Comparison of ENCODE assay signal across 33 cellular contexts in genomic region chr14:77865455-77865854, GRCh38.
DNase-seq lines count a peak whose midpoint lies in the region; ATAC-seq and TF ChIP-seq lines count a peak whose summit lies in the region.
"Had no signal": no experiment of that assay in that cellular context is flagged by ENCODE, and none has a peak within 500 bp of the region (broad histone marks: within the 10 kb centered on the region; RNA-seq: fewer than 3 reads in every experiment).

No MANE protein-coding gene starts in this region.

- ATAC-seq in activated naive CD8-positive, alpha-beta T cell treated with anti-CD3 and anti-CD28 coated beads, Interleukin-2, amount 50 U/mL, for 24 hours, result no peak
- no peak for ATAC-seq in body of pancreas
- ATAC-seq: A549; CD8-positive, alpha-beta T cell had no signal

- TF ChIP-seq CTCF in body of pancreas (IDR thresholded peaks at IDR 0.05) (no peak), chondrocyte (IDR thresholded peaks at IDR 0.05) (no peak)

- H3K9me3 ChIP-seq in body of pancreas, result no peaks in the 10 kb centered on the region
- H3K9me3 ChIP-seq: A549, BE2C, Caco-2 had no signal

- H3K4me1 ChIP-seq in body of pancreas, result peaks cover 6% of the 10 kb centered on the region
- H3K4me1 ChIP-seq: A549, Caco-2 had no signal

- DNase-seq in activated naive CD8-positive, alpha-beta T cell treated with anti-CD3 and anti-CD28 coated beads for 36 hours, result no peak
- DNase-seq in activated naive CD8-positive, alpha-beta T cell treated with anti-CD3 and anti-CD28 coated beads, Interleukin-2, amount 50 U/mL, for 24 hours, result no peak
- DNase-seq in body of pancreas (peak in 3 of 4 donors; percentile 20 to 54 (median 40)), chondrocyte (ENCODE audit: low spot score) (peak; percentile 10), NCI-H2196 treated with DMSO at 0.1 percent for 48 hours (lab: John Stamatoyannopoulos, UW; ENCODE audit: unreplicated experiment) (no peak), DMS53 treated with DMSO at 0.1 percent for 48 hours (lab: John Stamatoyannopoulos, UW; ENCODE audit: unreplicated experiment) (no peak)
- DNase-seq: 8988T; ACHN; AML-193; BE2C; C1 segment of cervical spinal cord; Caco-2; Calu3; CD4-positive, alpha-beta memory T cell; CD4-positive, alpha-beta T cell; CD4-positive, CD25-positive, alpha-beta regulatory T cell; CD8-positive, alpha-beta memory T cell; CD8-positive, alpha-beta T cell; COR-L47; DMS 273 treated with DMSO at 0.1 percent for 48 hours; DMS153; DMS53; DMS79; DMS79 treated with DMSO at 0.1 percent for 48 hours; DND-41; EL had no signal

- H3K4me1 Mint-ChIP-seq in activated naive CD8-positive, alpha-beta T cell treated with anti-CD3 and anti-CD28 coated beads for 36 hours, result no peaks in the 10 kb centered on the region
- H3K4me1 Mint-ChIP-seq in activated naive CD8-positive, alpha-beta T cell treated with anti-CD3 and anti-CD28 coated beads, Interleukin-2, amount 50 U/mL, for 24 hours, result no peaks in the 10 kb centered on the region
- no peaks in the 10 kb centered on the region for H3K4me1 Mint-ChIP-seq in chondrocyte (ENCODE audit: low read depth)
- H3K4me1 Mint-ChIP-seq: CD14-positive monocyte; CD4-positive, alpha-beta memory T cell; CD4-positive, CD25-positive, alpha-beta regulatory T cell; CD8-positive, alpha-beta memory T cell had no signal

- H3K27me3 Mint-ChIP-seq in activated naive CD8-positive, alpha-beta T cell treated with anti-CD3 and anti-CD28 coated beads for 36 hours, result no peaks in the 10 kb centered on the region
- no peaks in the 10 kb centered on the region for H3K27me3 Mint-ChIP-seq in activated naive CD8-positive, alpha-beta T cell treated with anti-CD3 and anti-CD28 coated beads, Interleukin-2, amount 50 U/mL, for 24 hours
- H3K27me3 Mint-ChIP-seq in chondrocyte (ENCODE audit: low read depth), result no peaks in the 10 kb centered on the region
- H3K27me3 Mint-ChIP-seq: B cell; CD4-positive, alpha-beta T cell; CD4-positive, CD25-positive, alpha-beta regulatory T cell; CD8-positive, alpha-beta memory T cell had no signal

- no peak overlapping the region for H3K27ac ChIP-seq in body of pancreas
- H3K27ac ChIP-seq: 22Rv1; A549; BLaER1; BLaER1 treated with 17β-estradiol and CSF1 and Interleukin-3, amounts not matched to agents 10 nM and 100 nM; C4-2B had no signal

- WGBS in body of pancreas, 2 donors, result 53 to 59% methylated on average over 6 of the region's 6 CpGs

- no peaks in the 10 kb centered on the region for H3K9me3 Mint-ChIP-seq in activated naive CD8-positive, alpha-beta T cell treated with anti-CD3 and anti-CD28 coated beads for 36 hours
- no peaks in the 10 kb centered on the region for H3K9me3 Mint-ChIP-seq in activated naive CD8-positive, alpha-beta T cell treated with anti-CD3 and anti-CD28 coated beads, Interleukin-2, amount 50 U/mL, for 24 hours
- H3K9me3 Mint-ChIP-seq in chondrocyte (ENCODE audit: low read depth), result peaks cover 3% of the 10 kb centered on the region
- H3K9me3 Mint-ChIP-seq: CD4-positive, CD25-positive, alpha-beta regulatory T cell; CD8-positive, alpha-beta T cell had no signal

- H3K36me3 ChIP-seq in body of pancreas (replicated peaks in 1 of 2; ENCODE audit: insufficient read depth in 1 of 2, low read depth in 2 of 2), result no peaks in the 10 kb centered on the region
- H3K36me3 ChIP-seq: BE2C had no signal

- peak overlapping the region; percentile 19 for H3K4me3 Mint-ChIP-seq in activated naive CD8-positive, alpha-beta T cell treated with anti-CD3 and anti-CD28 coated beads for 36 hours
- H3K4me3 Mint-ChIP-seq in activated naive CD8-positive, alpha-beta T cell treated with anti-CD3 and anti-CD28 coated beads, Interleukin-2, amount 50 U/mL, for 24 hours, result no peak overlapping the region
- no peak overlapping the region for H3K4me3 Mint-ChIP-seq in chondrocyte (ENCODE audit: unreplicated experiment)
- H3K4me3 Mint-ChIP-seq: B cell; CD14-positive monocyte; CD4-positive, alpha-beta memory T cell; CD4-positive, alpha-beta T cell; CD4-positive, CD25-positive, alpha-beta regulatory T cell; CD8-positive, alpha-beta memory T cell; CD8-positive, alpha-beta T cell had no signal

- no peak overlapping the region for H3K4me3 ChIP-seq in body of pancreas
- H3K4me3 ChIP-seq: A549; BLaER1; BLaER1 treated with 17β-estradiol and CSF1 and Interleukin-3, amounts not matched to agents 10 nM and 100 nM had no signal

- peaks cover 17% of the 10 kb centered on the region for H3K36me3 Mint-ChIP-seq in activated naive CD8-positive, alpha-beta T cell treated with anti-CD3 and anti-CD28 coated beads for 36 hours
- peaks cover 7% of the 10 kb centered on the region for H3K36me3 Mint-ChIP-seq in activated naive CD8-positive, alpha-beta T cell treated with anti-CD3 and anti-CD28 coated beads, Interleukin-2, amount 50 U/mL, for 24 hours (ENCODE audit: low read depth)
- H3K36me3 Mint-ChIP-seq in chondrocyte (ENCODE audit: low read depth), result peaks cover 1% of the 10 kb centered on the region

- H3K27me3 ChIP-seq in body of pancreas, result no peaks in the 10 kb centered on the region
- H3K27me3 ChIP-seq: BE2C; BLaER1; BLaER1 treated with 17β-estradiol and CSF1 and Interleukin-3, amounts not matched to agents 10 nM and 100 nM had no signal

- TF ChIP-seq POLR2A in body of pancreas (IDR thresholded peaks at IDR 0.05), result no peak

- intact Hi-C loops in body of pancreas (cut with DNase I), result loop anchor here (10.0 kb wide), 1 partner anchor 699 kb away; no protein-coding TSS in a partner anchor

- H3K27ac Mint-ChIP-seq in activated naive CD8-positive, alpha-beta T cell treated with anti-CD3 and anti-CD28 coated beads for 36 hours, result no peak overlapping the region
- H3K27ac Mint-ChIP-seq in activated naive CD8-positive, alpha-beta T cell treated with anti-CD3 and anti-CD28 coated beads, Interleukin-2, amount 50 U/mL, for 24 hours, result no peak overlapping the region
- H3K27ac Mint-ChIP-seq in chondrocyte (ENCODE audit: unreplicated experiment), result no peak overlapping the region
- H3K27ac Mint-ChIP-seq: B cell; CD14-positive monocyte; CD4-positive, alpha-beta memory T cell; CD4-positive, alpha-beta T cell; CD4-positive, CD25-positive, alpha-beta regulatory T cell; CD8-positive, alpha-beta memory T cell; CD8-positive, alpha-beta T cell had no signal

Comparison
In these comparisons a context has a peak if more than half of its experiments do, and no peak if none do; other contexts are left out.
1. DNase-seq: peak in body of pancreas (3 of 4) and chondrocyte (single experiment); none in activated naive CD8-positive, alpha-beta T cell treated with anti-CD3 and anti-CD28 coated beads for 36 hours (single experiment), activated naive CD8-positive, alpha-beta T cell treated with anti-CD3 and anti-CD28 coated beads, Interleukin-2, amount 50 U/mL, for 24 hours (single experiment), NCI-H2196 treated with DMSO at 0.1 percent for 48 hours (single experiment) and DMS53 treated with DMSO at 0.1 percent for 48 hours (single experiment).